Comparison of ENCODE assay signal across 23 cellular contexts in the genomic region with DNA sequence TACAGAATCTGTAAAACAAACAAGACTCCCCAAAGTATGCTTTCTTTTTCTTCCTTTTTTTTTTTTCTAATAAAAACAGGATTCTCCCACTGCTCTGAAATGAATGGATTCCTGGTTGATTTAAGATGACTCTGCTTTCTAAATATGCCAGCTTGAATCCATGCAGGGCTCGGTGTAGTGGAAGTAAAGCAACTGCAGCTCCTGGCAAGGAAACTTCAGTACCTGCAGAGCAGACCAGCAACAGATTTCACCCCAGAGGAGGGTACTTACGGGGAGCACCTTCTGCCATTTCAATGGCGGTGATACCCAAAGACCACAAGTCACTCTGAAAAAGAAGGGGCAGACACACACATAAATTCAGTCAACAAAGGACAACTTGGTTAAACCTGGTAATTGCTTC.
"Had no signal": no experiment of that assay in that cellular context is flagged by ENCODE, and none has a peak within 500 bp of the region (broad histone marks: within the 10 kb centered on the region; RNA-seq: fewer than 3 reads in every experiment).

No MANE protein-coding gene starts in this region.

- DNase-seq: activated CD4-positive, alpha-beta memory T cell treated with anti-CD3 and anti-CD28 coated beads for 36 hours; activated CD4-positive, alpha-beta T cell treated with anti-CD3 and anti-CD28 coated beads for 4 hours; activated CD8-positive, alpha-beta memory T cell treated with anti-CD3 and anti-CD28 coated beads, Interleukin-2, amount 50 U/mL, for 4 hours; activated gamma-delta T cell; activated naive CD4-positive, alpha-beta T cell treated with anti-CD3 and anti-CD28 coated beads, Interleukin-2, amount 10 ng/mL, durations not matched to agents 7 days and 5 days; activated naive CD8-positive, alpha-beta T cell treated with anti-CD3 and anti-CD28 coated beads, Interleukin-2, amount 10 ng/mL, durations not matched to agents 7 days and 5 days; activated T-cell treated with anti-CD3 and anti-CD28 coated beads, Interleukin-2, amount 50 U/mL, for 1 hour; effector CD8-positive, alpha-beta T cell; heart left ventricle; lower lobe of right lung; mesenchymal stem cell; nephron progenitor cell; pancreas; sigmoid colon; stimulated activated CD4-positive, alpha-beta T cell treated with anti-CD3 and anti-CD28 coated beads, Interleukin-1b, Interleukin-23, amount 100 ng/mL, for 48 hours; stimulated activated CD4-positive, alpha-beta T cell treated with anti-CD3 and anti-CD28 coated beads, Interleukin-4, amount 100 ng/mL, for 4 hours; stimulated activated CD8-positive, alpha-beta memory T cell treated with anti-CD3 and anti-CD28 coated beads, Interleukin-4, amount 100 ng/mL, for 48 hours; stimulated activated naive CD8-positive, alpha-beta T cell treated with anti-CD3 and anti-CD28 coated beads, Interleukin-15, amount 100 ng/mL, for 72 hours; substantia nigra; uterus had no signal

- H3K27ac Mint-ChIP-seq: activated CD4-positive, alpha-beta memory T cell treated with anti-CD3 and anti-CD28 coated beads for 36 hours; activated naive CD4-positive, alpha-beta T cell treated with anti-CD3 and anti-CD28 coated beads, Interleukin-2, amount 10 ng/mL, durations not matched to agents 7 days and 5 days; activated naive CD8-positive, alpha-beta T cell treated with anti-CD3 and anti-CD28 coated beads, Interleukin-2, amount 10 ng/mL, durations not matched to agents 7 days and 5 days; nephron progenitor cell; stimulated activated memory B cell treated with anti-CD40 and anti-IgM and Interleukin-4, amounts not matched to agents 10 μg/mL and 1 μg/mL and 100 μg/mL, for 72 hours; type B pancreatic cell had no signal

- H3K4me1 Mint-ChIP-seq: stimulated activated memory B cell treated with anti-CD40 and anti-IgM and Interleukin-4, amounts not matched to agents 10 μg/mL and 1 μg/mL and 100 μg/mL, for 72 hours had no signal

- H3K4me3 Mint-ChIP-seq: activated CD4-positive, alpha-beta memory T cell treated with anti-CD3 and anti-CD28 coated beads for 36 hours; activated naive CD4-positive, alpha-beta T cell treated with anti-CD3 and anti-CD28 coated beads, Interleukin-2, amount 10 ng/mL, durations not matched to agents 7 days and 5 days; activated naive CD8-positive, alpha-beta T cell treated with anti-CD3 and anti-CD28 coated beads, Interleukin-2, amount 10 ng/mL, durations not matched to agents 7 days and 5 days; nephron progenitor cell; stimulated activated memory B cell treated with anti-CD40 and anti-IgM and Interleukin-4, amounts not matched to agents 10 μg/mL and 1 μg/mL and 100 μg/mL, for 72 hours; stimulated activated naive CD8-positive, alpha-beta T cell treated with anti-CD3 and anti-CD28 coated beads, Interleukin-15, amount 100 ng/mL, for 72 hours; type B pancreatic cell had no signal

- H3K27me3 Mint-ChIP-seq: activated CD4-positive, alpha-beta memory T cell treated with anti-CD3 and anti-CD28 coated beads for 36 hours; activated naive CD4-positive, alpha-beta T cell treated with anti-CD3 and anti-CD28 coated beads, Interleukin-2, amount 10 ng/mL, durations not matched to agents 7 days and 5 days; activated naive CD8-positive, alpha-beta T cell treated with anti-CD3 and anti-CD28 coated beads, Interleukin-2, amount 10 ng/mL, durations not matched to agents 7 days and 5 days; stimulated activated memory B cell treated with anti-CD40 and anti-IgM and Interleukin-4, amounts not matched to agents 10 μg/mL and 1 μg/mL and 100 μg/mL, for 72 hours; stimulated activated naive CD8-positive, alpha-beta T cell treated with anti-CD3 and anti-CD28 coated beads, Interleukin-15, amount 100 ng/mL, for 72 hours; type B pancreatic cell had no signal

- H3K36me3 Mint-ChIP-seq: stimulated activated memory B cell treated with anti-CD40 and anti-IgM and Interleukin-4, amounts not matched to agents 10 μg/mL and 1 μg/mL and 100 μg/mL, for 72 hours; type B pancreatic cell had no signal

- H3K9me3 Mint-ChIP-seq: activated CD4-positive, alpha-beta memory T cell treated with anti-CD3 and anti-CD28 coated beads for 36 hours; activated naive CD4-positive, alpha-beta T cell treated with anti-CD3 and anti-CD28 coated beads, Interleukin-2, amount 10 ng/mL, durations not matched to agents 7 days and 5 days; activated naive CD8-positive, alpha-beta T cell treated with anti-CD3 and anti-CD28 coated beads, Interleukin-2, amount 10 ng/mL, durations not matched to agents 7 days and 5 days; nephron progenitor cell; stimulated activated memory B cell treated with anti-CD40 and anti-IgM and Interleukin-4, amounts not matched to agents 10 μg/mL and 1 μg/mL and 100 μg/mL, for 72 hours; stimulated activated naive CD8-positive, alpha-beta T cell treated with anti-CD3 and anti-CD28 coated beads, Interleukin-15, amount 100 ng/mL, for 72 hours; type B pancreatic cell had no signal

- ATAC-seq: left lobe of liver; lower lobe of right lung; pancreas; stimulated activated naive CD8-positive, alpha-beta T cell treated with anti-CD3 and anti-CD28 coated beads, Interleukin-15, amount 100 ng/mL, for 72 hours had no signal
